In genomic region chr1:8448906-8449661, GRCh38 we compare ENCODE assay signal across 8 cellular contexts.
DNase-seq lines count a peak whose midpoint lies in the region; ATAC-seq and TF ChIP-seq lines count a peak whose summit lies in the region.

No MANE protein-coding gene starts in this region.

- H3K36me3 Mint-ChIP-seq in HFFc6 (ENCODE audit: low read depth) = peaks cover 11% of the 10 kb centered on the region; the same call in 1 of the 2 replicates

- H3K36me3 ChIP-seq in endocrine pancreas (ENCODE audit: control insufficient read depth, insufficient read depth, low read length) = no peaks in the 10 kb centered on the region

- H3K4me1 ChIP-seq in endocrine pancreas (ENCODE audit: control insufficient read depth, insufficient read depth, low read length) = peaks cover 8% of the 10 kb centered on the region

- no peaks in the 10 kb centered on the region for H3K27me3 ChIP-seq in endocrine pancreas (ENCODE audit: control insufficient read depth, insufficient read depth, low read length)

- H3K9ac ChIP-seq in endocrine pancreas (ENCODE audit: control insufficient read depth, insufficient read depth, low read length) = peak overlapping the region; percentile 32

- no peak overlapping the region for H3K27ac Mint-ChIP-seq in HFFc6

- peak overlapping the region; percentile 62 for H3K4me3 ChIP-seq in endocrine pancreas (ENCODE audit: control insufficient read depth, insufficient read depth, low read length)

- no peaks in the 10 kb centered on the region for H3K4me1 Mint-ChIP-seq in HFFc6 (ENCODE audit: low read depth)

- H3K9me3 Mint-ChIP-seq in HFFc6 = no peaks in the 10 kb centered on the region

- H3K27me3 Mint-ChIP-seq in HFFc6 (ENCODE audit: insufficient read depth) = no peaks in the 10 kb centered on the region

- TF ChIP-seq CTCF in 22Rv1 (IDR thresholded peaks at IDR 0.05) (no peak), HFFc6 (IDR thresholded peaks at IDR 0.05) (no peak)

- no peaks in the 10 kb centered on the region for H3K9me3 ChIP-seq in endocrine pancreas (ENCODE audit: control insufficient read depth, low read length)

- H3K4me3 Mint-ChIP-seq in HFFc6 = no peak overlapping the region

- DNase-seq in HFFc6 (peak; percentile 50), midbrain (lab: John Stamatoyannopoulos, UW) (peak; percentile 16), iPS-NIHi11 (ENCODE audit: low spot score) (no peak), occipital lobe (lab: John Stamatoyannopoulos, UW) (no peak)
- DNase-seq in effector CD4-positive, alpha-beta T cell = no peak

- peak overlapping the region; percentile 18; the same call in 1 of the 2 replicates for H3K27ac ChIP-seq in 22Rv1

- no peak for ATAC-seq in GM21528 (IDR thresholded peaks at IDR 0.05; ENCODE audit: low FRiP score, unreplicated experiment)

Comparison
In these comparisons a context has a peak if more than half of its experiments do, and no peak if none do; other contexts are left out.
1. DNase-seq: peak in HFFc6 (single experiment) and midbrain (single experiment); none in iPS-NIHi11 (single experiment), occipital lobe (single experiment) and effector CD4-positive, alpha-beta T cell (single experiment).